In the genomic region with DNA sequence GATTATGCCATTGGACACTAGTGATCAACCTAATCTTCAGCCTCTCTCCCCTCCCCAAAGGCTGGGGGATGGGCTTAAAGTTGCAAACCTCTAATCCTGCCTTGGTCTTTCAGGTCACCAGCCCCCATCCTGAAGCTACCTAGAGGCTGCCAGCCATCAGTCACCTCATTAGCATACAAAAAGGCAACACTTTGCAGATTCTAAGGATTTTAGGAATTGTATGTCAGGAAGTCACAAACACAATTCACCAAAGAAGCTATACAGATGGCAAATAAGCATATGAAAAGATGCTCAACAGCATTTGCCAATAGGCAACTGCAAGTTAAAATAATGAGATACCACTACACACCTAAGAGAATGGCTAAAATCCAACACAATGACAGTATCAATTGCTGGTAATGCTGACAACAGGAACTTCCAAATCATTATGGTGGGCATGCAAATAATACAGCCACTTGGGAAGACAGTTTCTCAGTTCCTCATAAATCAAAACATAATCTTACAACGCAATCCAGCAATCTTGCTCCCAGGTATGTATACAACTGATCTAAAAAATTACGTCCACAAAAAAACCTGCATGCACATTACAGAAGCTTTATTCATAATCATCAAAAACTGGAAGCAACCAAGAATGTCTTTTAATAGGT, we compare ENCODE assay signal across 27 cellular contexts. TPM values are rescaled to one million over a fixed set of nuclear protein-coding genes. Genes with fewer than 3 reads are reported as not detected.
DNase-seq lines count a peak whose midpoint lies in the region; ATAC-seq and TF ChIP-seq lines count a peak whose summit lies in the region.
"Had no signal": no experiment of that assay in that cellular context is flagged by ENCODE, and none has a peak within 500 bp of the region (broad histone marks: within the 10 kb centered on the region; RNA-seq: fewer than 3 reads in every experiment).

No MANE protein-coding gene starts in this region.

- no peaks in the 10 kb centered on the region for H3K27me3 ChIP-seq in CD4-positive, CD25-positive, alpha-beta regulatory T cell (ENCODE audit: control insufficient read depth, insufficient read depth, low read length)
- H3K27me3 ChIP-seq in HUES48 (ENCODE audit: control insufficient read depth, insufficient read depth, low read length): no peaks in the 10 kb centered on the region
- no peaks in the 10 kb centered on the region for H3K27me3 ChIP-seq in iPS DF 6.9 (ENCODE audit: control insufficient read depth, insufficient read depth, low read length)
- H3K27me3 ChIP-seq: neutrophil, right lobe of liver, upper lobe of left lung had no signal

- no peak for ATAC-seq in CD4-positive, CD25-positive, alpha-beta regulatory T cell (ENCODE audit: low read depth in 2 of 2)
- peak; percentile 88 for ATAC-seq in WTC11
- ATAC-seq: A549; activated CD4-positive, alpha-beta T cell treated with anti-CD3 and anti-CD28 coated beads for 36 hours; left colon; right lobe of liver had no signal

- no peak overlapping the region for H3K4me3 Mint-ChIP-seq in CD4-positive, CD25-positive, alpha-beta regulatory T cell
- peak overlapping the region; percentile 66 for H3K4me3 Mint-ChIP-seq in WTC11
- H3K4me3 Mint-ChIP-seq: activated CD4-positive, alpha-beta T cell treated with anti-CD3 and anti-CD28 coated beads for 36 hours; activated T-cell treated with anti-CD3 and anti-CD28 coated beads, Interleukin-2, amount 50 U/mL, for 24 hours had no signal

- WGBS in iPS DF 6.9 (ENCODE audit: insufficient coverage, insufficient read length): no CpG with 5 or more reads among the region's 2 CpGs

- CTCF ChIA-PET in WTC11 (lab: Charles Lee): interaction anchor here (1.1 to 1.5 kb wide), 3 partner anchors 10 to 126 kb away, joined by 5 to 21 read pairs (median 6); a partner anchor contains a TSS

- peaks cover 4 to 49% (median 16%) of the 10 kb centered on the region in 4 donors for H3K4me1 Mint-ChIP-seq in CD4-positive, CD25-positive, alpha-beta regulatory T cell
- H3K4me1 Mint-ChIP-seq in WTC11: peaks cover 43% of the 10 kb centered on the region

- no peaks in the 10 kb centered on the region for H3K27me3 Mint-ChIP-seq in CD4-positive, CD25-positive, alpha-beta regulatory T cell
- H3K27me3 Mint-ChIP-seq in WTC11 (ENCODE audit: low read depth): no peaks in the 10 kb centered on the region
- H3K27me3 Mint-ChIP-seq: activated CD4-positive, alpha-beta T cell treated with anti-CD3 and anti-CD28 coated beads for 36 hours; progenitor cell of endocrine pancreas had no signal

- H3K9ac ChIP-seq in HUES48 (ENCODE audit: low read depth, low read length): peak overlapping the region; percentile 40; the same call in 1 of the 2 replicates

- H3K27ac ChIP-seq in CD4-positive, CD25-positive, alpha-beta regulatory T cell (ENCODE audit: insufficient read depth, low read length, poor library complexity, severe bottlenecking): no peak overlapping the region
- H3K27ac ChIP-seq in HUES48 (ENCODE audit: low read depth, low read length) (peak overlapping the region; percentile 98), iPS DF 6.9 (ENCODE audit: low read length) (peak overlapping the region; percentile 83)
- H3K27ac ChIP-seq: A549, epithelial cell of prostate, right lobe of liver, upper lobe of left lung had no signal

- DNase-seq in CD4-positive, CD25-positive, alpha-beta regulatory T cell: no peak
- DNase-seq in WTC11 (ENCODE audit: low spot score) (peak; percentile 52), iPS DF 6.9 (ENCODE audit: low read depth, low spot score) (no peak), dedifferentiated amniotic fluid mesenchymal stem cell (ENCODE audit: extremely low spot score) (no peak), Ammon's horn (ENCODE audit: low spot score) (no peak), NCI-H187 treated with DMSO at 0.1 percent for 48 hours (lab: John Stamatoyannopoulos, UW) (no peak), GF-D8 (lab: John Stamatoyannopoulos, UW) (no peak)
- DNase-seq: activated CD4-positive, alpha-beta T cell treated with anti-CD3 and anti-CD28 coated beads for 36 hours; activated naive CD4-positive, alpha-beta T cell; activated T-cell treated with anti-CD3 and anti-CD28 coated beads, Interleukin-2, amount 50 U/mL, for 24 hours; amniotic stem cell; DMS53; IMR-90; left colon; mammary epithelial cell; NCI-H1092; NCI-H1930; NCI-H226; right lobe of liver; stimulated activated CD4-positive, alpha-beta T cell treated with anti-CD3 and anti-CD28 coated beads, Interleukin-2, amount 100 ng/mL, for 48 hours; T-helper 2 cell; upper lobe of left lung had no signal

- no peak overlapping the region for H3K4me3 ChIP-seq in CD4-positive, CD25-positive, alpha-beta regulatory T cell (ENCODE audit: low read depth, low read length)
- H3K4me3 ChIP-seq in HUES48 (ENCODE audit: low read depth, low read length) (peak overlapping the region; percentile 51), iPS DF 6.9 (ENCODE audit: low read length) (no peak overlapping the region)
- H3K4me3 ChIP-seq: A549, right lobe of liver, upper lobe of left lung had no signal

- H3K4me1 ChIP-seq in CD4-positive, CD25-positive, alpha-beta regulatory T cell (ENCODE audit: control insufficient read depth, insufficient read depth, low read length, poor library complexity, severe bottlenecking): peaks cover 23% of the 10 kb centered on the region
- H3K4me1 ChIP-seq in HUES48 (ENCODE audit: control insufficient read depth, insufficient read depth, low read length): peaks cover 15% of the 10 kb centered on the region
- H3K4me1 ChIP-seq in iPS DF 6.9 (ENCODE audit: control insufficient read depth, insufficient read depth, low read length): peaks cover 2% of the 10 kb centered on the region; the same call in 1 of the 2 replicates
- H3K4me1 ChIP-seq: A549, right lobe of liver, upper lobe of left lung had no signal

- POLR2A ChIA-PET in WTC11 (lab: Charles Lee): interaction anchor here (0.6 to 2.0 kb wide), 3 partner anchors 16 to 31 kb away, joined by 3 to 11 read pairs (median 4); a partner anchor contains a TSS

- TF ChIP-seq CTCF in WTC11 (IDR thresholded peaks at IDR 0.05): no peak

- H3K27ac Mint-ChIP-seq in CD4-positive, CD25-positive, alpha-beta regulatory T cell: peak overlapping the region in 2 of 3 donors; percentile 35 to 48
- peak overlapping the region; percentile 100 for H3K27ac Mint-ChIP-seq in WTC11
- H3K27ac Mint-ChIP-seq: progenitor cell of endocrine pancreas had no signal

- peaks cover 0 to 2% (median 0%) of the 10 kb centered on the region in 7 donors for H3K9me3 Mint-ChIP-seq in CD4-positive, CD25-positive, alpha-beta regulatory T cell
- H3K9me3 Mint-ChIP-seq in WTC11: no peaks in the 10 kb centered on the region; the same call in 1 of the 2 replicates
- H3K9me3 Mint-ChIP-seq: activated T-cell treated with anti-CD3 and anti-CD28 coated beads, Interleukin-2, amount 50 U/mL, for 24 hours had no signal

- H3K36me3 Mint-ChIP-seq in CD4-positive, CD25-positive, alpha-beta regulatory T cell: peaks cover 34% of the 10 kb centered on the region
- peaks cover 35% of the 10 kb centered on the region for H3K36me3 Mint-ChIP-seq in WTC11

- H3K9me3 ChIP-seq in CD4-positive, CD25-positive, alpha-beta regulatory T cell (ENCODE audit: control insufficient read depth in 2 of 2, low read length in 2 of 2): no peaks in the 10 kb centered on the region
- peaks cover 27% of the 10 kb centered on the region for H3K9me3 ChIP-seq in HUES48 (ENCODE audit: control insufficient read depth, insufficient read depth, low read length)
- no peaks in the 10 kb centered on the region for H3K9me3 ChIP-seq in iPS DF 6.9 (ENCODE audit: control insufficient read depth, insufficient read depth, low read length)
- H3K9me3 ChIP-seq: A549, neutrophil, right lobe of liver, upper lobe of left lung had no signal

- peaks cover 24% of the 10 kb centered on the region for H3K36me3 ChIP-seq in CD4-positive, CD25-positive, alpha-beta regulatory T cell (ENCODE audit: control insufficient read depth, insufficient read depth, low read length)
- H3K36me3 ChIP-seq in HUES48 (ENCODE audit: control insufficient read depth, insufficient read depth, low read length) (peaks cover 36% of the 10 kb centered on the region), iPS DF 6.9 (ENCODE audit: control insufficient read depth, insufficient read depth, low read length) (peaks cover 5% of the 10 kb centered on the region; the same call in 1 of the 2 replicates)

TF ChIP-seq in WTC11, 78 proteins besides CTCF, POLR2A, EP300 and RAD21 (continues in another document):
- TF ChIP-seq, protein P1, sequence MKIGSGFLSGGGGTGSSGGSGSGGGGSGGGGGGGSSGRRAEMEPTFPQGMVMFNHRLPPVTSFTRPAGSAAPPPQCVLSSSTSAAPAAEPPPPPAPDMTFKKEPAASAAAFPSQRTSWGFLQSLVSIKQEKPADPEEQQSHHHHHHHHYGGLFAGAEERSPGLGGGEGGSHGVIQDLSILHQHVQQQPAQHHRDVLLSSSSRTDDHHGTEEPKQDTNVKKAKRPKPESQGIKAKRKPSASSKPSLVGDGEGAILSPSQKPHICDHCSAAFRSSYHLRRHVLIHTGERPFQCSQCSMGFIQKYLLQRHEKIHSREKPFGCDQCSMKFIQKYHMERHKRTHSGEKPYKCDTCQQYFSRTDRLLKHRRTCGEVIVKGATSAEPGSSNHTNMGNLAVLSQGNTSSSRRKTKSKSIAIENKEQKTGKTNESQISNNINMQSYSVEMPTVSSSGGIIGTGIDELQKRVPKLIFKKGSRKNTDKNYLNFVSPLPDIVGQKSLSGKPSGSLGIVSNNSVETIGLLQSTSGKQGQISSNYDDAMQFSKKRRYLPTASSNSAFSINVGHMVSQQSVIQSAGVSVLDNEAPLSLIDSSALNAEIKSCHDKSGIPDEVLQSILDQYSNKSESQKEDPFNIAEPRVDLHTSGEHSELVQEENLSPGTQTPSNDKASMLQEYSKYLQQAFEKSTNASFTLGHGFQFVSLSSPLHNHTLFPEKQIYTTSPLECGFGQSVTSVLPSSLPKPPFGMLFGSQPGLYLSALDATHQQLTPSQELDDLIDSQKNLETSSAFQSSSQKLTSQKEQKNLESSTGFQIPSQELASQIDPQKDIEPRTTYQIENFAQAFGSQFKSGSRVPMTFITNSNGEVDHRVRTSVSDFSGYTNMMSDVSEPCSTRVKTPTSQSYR (CRISPR knock-in tag; IDR thresholded peaks at IDR 0.05): 0 out of 2 replicates have a peak, but pooled peaks have one; percentile 60

RNA-seq across cellular contexts. Expression of a gene that starts 9.0 kb away (rescaled TPM):
- total RNA-seq in CD4-positive, CD25-positive, alpha-beta regulatory T cell: 391 TPM
- polyA plus RNA-seq in CD4-positive, CD25-positive, alpha-beta regulatory T cell: 100 to 1,000 TPM; 475 to 549 (median 501) TPM
- 146 to 184 TPM (median 182 TPM) in 3 replicates for total RNA-seq in WTC11 (2021)

RNA-seq across cellular contexts. Expression of a gene that starts 16.4 kb away (rescaled TPM):
- total RNA-seq in CD4-positive, CD25-positive, alpha-beta regulatory T cell: 50.0 TPM
- 10 to 100 TPM in 2 of 4 donors, 1 to 10 TPM in 2; 7.4 to 13.8 (median 9.0) TPM for polyA plus RNA-seq in CD4-positive, CD25-positive, alpha-beta regulatory T cell
- 18.0 to 21.0 TPM (median 20.2 TPM) in 3 replicates for total RNA-seq in WTC11 (2021)

RNA-seq across cellular contexts. Expression of a gene that starts 29.5 kb away (rescaled TPM):
- 110 TPM for total RNA-seq in CD4-positive, CD25-positive, alpha-beta regulatory T cell
- polyA plus RNA-seq in CD4-positive, CD25-positive, alpha-beta regulatory T cell: 10 to 100 TPM; 20.2 to 38.2 (median 26.4) TPM
- total RNA-seq in WTC11 (2021): 50.9 to 52.6 TPM (median 51.1 TPM) in 3 replicates

RNA-seq across cellular contexts. Expression of a gene that starts 30.1 kb away (rescaled TPM):
- total RNA-seq in CD4-positive, CD25-positive, alpha-beta regulatory T cell: 70.0 TPM
- polyA plus RNA-seq in CD4-positive, CD25-positive, alpha-beta regulatory T cell: 10 to 100 TPM; 83.7 to 98.9 (median 95.8) TPM
- 79.4 to 81.2 TPM (median 81.2 TPM) in 3 replicates for total RNA-seq in WTC11 (2021)

RNA-seq across cellular contexts. Expression of a gene that starts 30.3 kb away (rescaled TPM):
- 31.4 TPM for total RNA-seq in CD4-positive, CD25-positive, alpha-beta regulatory T cell
- polyA plus RNA-seq in CD4-positive, CD25-positive, alpha-beta regulatory T cell: 10 to 100 TPM; 47.6 to 65.1 (median 55.2) TPM
- 99.6 to 120 TPM (median 114 TPM) in 3 replicates for total RNA-seq in WTC11 (2021)
